24 cellular contexts compared by ENCODE assay signal in the genomic region with DNA sequence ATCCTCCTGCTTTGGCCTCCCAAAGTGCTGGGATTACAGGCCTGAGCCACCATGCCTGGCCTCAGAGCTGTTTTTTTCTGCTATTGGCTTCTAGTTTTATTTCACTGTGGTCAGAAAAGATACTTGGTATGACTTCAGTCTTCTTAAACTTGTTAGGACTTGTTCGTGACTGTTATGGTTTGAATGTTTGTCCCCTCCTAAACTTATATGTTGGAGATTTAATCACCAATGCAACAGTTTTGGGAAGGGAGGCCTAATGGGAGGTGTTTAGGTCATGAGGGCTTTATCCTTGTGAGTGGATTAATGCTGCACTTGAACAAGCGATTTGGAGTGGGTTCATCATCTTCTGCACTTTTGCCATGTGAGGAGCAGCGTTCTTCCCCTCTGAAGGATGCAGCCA.
"Had no signal": no experiment of that assay in that cellular context is flagged by ENCODE, and none has a peak within 500 bp of the region (broad histone marks: within the 10 kb centered on the region; RNA-seq: fewer than 3 reads in every experiment).

No MANE protein-coding gene starts in this region.

- H3K79me2 ChIP-seq: parathyroid adenoma had no signal

- H3K4me3 ChIP-seq: coronary artery, gastrocnemius medialis, heart right ventricle, neural progenitor cell, psoas muscle, right lobe of liver, suprapubic skin, thyroid gland had no signal

- H3K27me3 ChIP-seq: gastrocnemius medialis, heart right ventricle, neural progenitor cell, right lobe of liver, suprapubic skin, thyroid gland had no signal

- H3K36me3 Mint-ChIP-seq: neural progenitor cell; stimulated activated effector memory CD8-positive, alpha-beta T cell treated with anti-CD3 and anti-CD28 coated beads, Interleukin-12 subunit alpha, Interleukin-12 subunit beta, amount 100 ng/mL, for 72 hours; type B pancreatic cell had no signal

- H3K4me1 ChIP-seq: gastrocnemius medialis, neural progenitor cell, parathyroid adenoma, psoas muscle, suprapubic skin, thyroid gland had no signal

- H3K27ac Mint-ChIP-seq: endodermal cell; memory B cell; mesothelial cell of epicardium; natural killer cell; neural progenitor cell; stimulated activated effector memory CD8-positive, alpha-beta T cell treated with anti-CD3 and anti-CD28 coated beads, Interleukin-12 subunit alpha, Interleukin-12 subunit beta, amount 100 ng/mL, for 72 hours; type B pancreatic cell had no signal

- H3K9ac ChIP-seq: neural progenitor cell, parathyroid adenoma had no signal

- H3K27me3 Mint-ChIP-seq: type B pancreatic cell had no signal

- H3K9me3 Mint-ChIP-seq: type B pancreatic cell had no signal

- H2AFZ ChIP-seq: neural progenitor cell, parathyroid adenoma had no signal

- ATAC-seq: esophagus mucosa; gastrocnemius medialis; heart right ventricle; left lobe of liver; natural killer cell; psoas muscle; right lobe of liver; stimulated activated effector memory CD8-positive, alpha-beta T cell treated with anti-CD3 and anti-CD28 coated beads, Interleukin-12 subunit alpha, Interleukin-12 subunit beta, amount 100 ng/mL, for 72 hours; stimulated activated naive CD8-positive, alpha-beta T cell treated with anti-CD3 and anti-CD28 coated beads, Interleukin-15, Interleukin-2, amounts not matched to agents 100 U/mL and 50 U/mL, for 24 hours had no signal

- H3K27ac ChIP-seq: coronary artery, gastrocnemius medialis, heart right ventricle, neural progenitor cell, parathyroid adenoma, psoas muscle, right lobe of liver, suprapubic skin, thyroid gland had no signal

- H3K4me1 Mint-ChIP-seq: endodermal cell; memory B cell; natural killer cell; neural progenitor cell; stimulated activated effector memory CD8-positive, alpha-beta T cell treated with anti-CD3 and anti-CD28 coated beads, Interleukin-12 subunit alpha, Interleukin-12 subunit beta, amount 100 ng/mL, for 72 hours had no signal

- H3K36me3 ChIP-seq: gastrocnemius medialis, heart right ventricle, neural progenitor cell, right lobe of liver, suprapubic skin, thyroid gland had no signal

- DNase-seq: effector CD4-positive, alpha-beta T cell; gastrocnemius medialis; heart right ventricle; hypothalamus; natural killer cell; occipital lobe; psoas muscle; retina; right lobe of liver; stimulated activated CD4-positive, alpha-beta T cell treated with anti-CD3 and anti-CD28 coated beads, Interleukin-4, amount 100 ng/mL, for 1 hour; stimulated activated CD8-positive, alpha-beta memory T cell treated with anti-CD3 and anti-CD28 coated beads, Interleukin-4, amount 100 ng/mL, for 48 hours; stimulated activated naive CD8-positive, alpha-beta T cell treated with anti-CD3 and anti-CD28 coated beads, Interleukin-15, Interleukin-2, amounts not matched to agents 100 U/mL and 50 U/mL, for 24 hours; thyroid gland had no signal

- H3K4me2 ChIP-seq: neural progenitor cell had no signal

- H3K4me3 Mint-ChIP-seq: endodermal cell; memory B cell; mesothelial cell of epicardium; natural killer cell; neural progenitor cell; stimulated activated effector memory CD8-positive, alpha-beta T cell treated with anti-CD3 and anti-CD28 coated beads, Interleukin-12 subunit alpha, Interleukin-12 subunit beta, amount 100 ng/mL, for 72 hours; type B pancreatic cell had no signal

- H3K9me3 ChIP-seq: gastrocnemius medialis, psoas muscle, right lobe of liver, thyroid gland had no signal
